6 cellular contexts compared by ENCODE assay signal in genomic region chr3:35710554-35710953, GRCh38.
"Had no signal": no experiment of that assay in that cellular context is flagged by ENCODE, and none has a peak within 500 bp of the region (broad histone marks: within the 10 kb centered on the region; RNA-seq: fewer than 3 reads in every experiment).

No MANE protein-coding gene starts in this region.

- H3K27me3 Mint-ChIP-seq: IgD-negative memory B cell had no signal

- H3K4me1 Mint-ChIP-seq: IgD-negative memory B cell had no signal

- H3K27ac ChIP-seq: HL-60 had no signal

- ATAC-seq: HepG2, K562 had no signal

- H3K4me3 ChIP-seq: K562 had no signal

- H3K27ac Mint-ChIP-seq: IgD-negative memory B cell had no signal

- DNase-seq: IMR-90, KBM-7 had no signal

- H3K4me3 Mint-ChIP-seq: IgD-negative memory B cell had no signal

- H3K36me3 Mint-ChIP-seq: IgD-negative memory B cell had no signal
